ENCODE assay signal across 18 cellular contexts in the genomic region with DNA sequence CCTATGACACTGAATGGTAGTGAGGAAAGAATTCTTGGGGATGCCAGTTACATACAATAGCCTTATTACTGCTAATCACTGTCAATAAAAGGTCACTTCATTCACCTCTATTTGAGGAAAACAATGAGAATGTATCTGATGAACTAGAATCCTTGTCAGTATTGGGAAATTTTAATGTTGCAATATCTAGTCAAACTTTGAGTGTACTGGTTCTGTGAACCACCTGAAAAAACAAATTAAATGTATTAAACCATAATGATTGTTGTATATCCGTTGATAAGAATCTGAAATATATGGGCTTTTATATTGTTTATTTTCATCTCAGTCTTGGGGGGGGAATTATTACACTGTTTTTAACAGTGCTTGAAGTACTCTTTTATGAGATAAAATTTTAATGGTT. TPM values are rescaled to one million over a fixed set of nuclear protein-coding genes. Genes with fewer than 3 reads are reported as not detected.
A peak's percentile ranks its signal among the peaks of the same experiment; 100 is the strongest.
DNase-seq lines count a peak whose midpoint lies in the region; ATAC-seq, FAIRE-seq and TF ChIP-seq lines count a peak whose summit lies in the region.
"Had no signal": no experiment of that assay in that cellular context is flagged by ENCODE, and none has a peak within 500 bp of the region (broad histone marks: within the 10 kb centered on the region; RNA-seq: fewer than 3 reads in every experiment).

No MANE protein-coding gene starts in this region.

- peak overlapping the region; percentile 68 for H3K27ac Mint-ChIP-seq in activated T-cell treated with anti-CD3 and anti-CD28 coated beads, Interleukin-2, amount 50 U/mL, for 72 hours
- no peak overlapping the region for H3K27ac Mint-ChIP-seq in T-helper 2 cell treated with Interferon-gamma antibody and Interleukin-4, amounts not matched to agents 5 μg/mL and 100 μg/mL, for 36 hours
- H3K27ac Mint-ChIP-seq: CD8-positive, alpha-beta T cell; GM23338; H9 had no signal

- TF ChIP-seq POLR2A in GM12891 (IDR thresholded peaks at IDR 0.05; ENCODE audit: low read depth, low read length) (no peak), K562 (conservative IDR thresholded peaks at IDR 0.05) (no peak)

- H3K4me1 Mint-ChIP-seq in activated T-cell treated with anti-CD3 and anti-CD28 coated beads, Interleukin-2, amount 50 U/mL, for 72 hours (ENCODE audit: low read depth), result peaks cover 6% of the 10 kb centered on the region
- no peaks in the 10 kb centered on the region for H3K4me1 Mint-ChIP-seq in activated T-cell treated with anti-CD3 and anti-CD28 coated beads, Interleukin-2, amount 50 U/mL, for 4 hours (ENCODE audit: low read depth)
- peaks cover 1% of the 10 kb centered on the region for H3K4me1 Mint-ChIP-seq in T-helper 2 cell treated with Interferon-gamma antibody and Interleukin-4, amounts not matched to agents 5 μg/mL and 100 μg/mL, for 36 hours (ENCODE audit: low read depth)

- no peak for TF ChIP-seq RAD21 in K562 (CRISPR knock-in tag; conservative IDR thresholded peaks at IDR 0.05 in 1 of 2, IDR thresholded peaks at IDR 0.05 in 1 of 2)

- no peaks in the 10 kb centered on the region for H3K27me3 ChIP-seq in K562 (ENCODE audit: control insufficient read depth in 2 of 2, insufficient read depth in 2 of 2, low read length in 2 of 2)

- H2AFZ ChIP-seq in K562 (ENCODE audit: low read depth, low read length), result no peak overlapping the region
- H2AFZ ChIP-seq: GM23338 had no signal

- no peak overlapping the region for H3K4me2 ChIP-seq in K562 (ENCODE audit: insufficient read depth, low read length)
- H3K4me2 ChIP-seq: GM23338 had no signal

- peaks cover 90% of the 10 kb centered on the region for H3K36me3 ChIP-seq in K562 (ENCODE audit: control insufficient read depth, insufficient read depth, low read length)

- TF ChIP-seq EP300 in K562 (IDR thresholded peaks at IDR 0.05; ENCODE audit: low read length), result no peak

- TF ChIP-seq CTCF in K562 (IDR thresholded peaks at IDR 0.05 in 2 of 3, conservative IDR thresholded peaks at IDR 0.05 in 1 of 3; ENCODE audit: insufficient read depth in 2 of 3, low read depth in 1 of 3, low read length in 3 of 3), result no peak

- no peaks in the 10 kb centered on the region for H3K27me3 Mint-ChIP-seq in activated T-cell treated with anti-CD3 and anti-CD28 coated beads, Interleukin-2, amount 50 U/mL, for 72 hours (ENCODE audit: low read depth)
- no peaks in the 10 kb centered on the region for H3K27me3 Mint-ChIP-seq in activated T-cell treated with anti-CD3 and anti-CD28 coated beads, Interleukin-2, amount 50 U/mL, for 4 hours (ENCODE audit: low read depth)
- no peaks in the 10 kb centered on the region for H3K27me3 Mint-ChIP-seq in T-helper 2 cell treated with Interferon-gamma antibody and Interleukin-4, amounts not matched to agents 5 μg/mL and 100 μg/mL, for 36 hours (ENCODE audit: low read depth)

- FAIRE-seq in GM12891 (lab: Jason Lieb, UNC), result peak; percentile 28
- no peak for FAIRE-seq in K562 (lab: Jason Lieb, UNC)
- FAIRE-seq: D721Med, GM12892 had no signal

- H3K4me1 ChIP-seq in K562 (replicated peaks in 1 of 2; ENCODE audit: control insufficient read depth in 2 of 2, insufficient read depth in 2 of 2, low read length in 2 of 2), result no peaks in the 10 kb centered on the region; a peak in 1 of 5 replicates
- H3K4me1 ChIP-seq: Caco-2 had no signal

- no peak overlapping the region for H3K4me3 Mint-ChIP-seq in activated T-cell treated with anti-CD3 and anti-CD28 coated beads, Interleukin-2, amount 50 U/mL, for 72 hours
- no peak overlapping the region for H3K4me3 Mint-ChIP-seq in activated T-cell treated with anti-CD3 and anti-CD28 coated beads, Interleukin-2, amount 50 U/mL, for 4 hours
- no peak overlapping the region for H3K4me3 Mint-ChIP-seq in T-helper 2 cell treated with Interferon-gamma antibody and Interleukin-4, amounts not matched to agents 5 μg/mL and 100 μg/mL, for 36 hours
- H3K4me3 Mint-ChIP-seq: CD8-positive, alpha-beta T cell; GM23338; H9 had no signal

- CTCF ChIA-PET in K562 (lab: Yijun Ruan, JAX; ENCODE audit: low intra/inter-chr PET ratio), result no interaction called here

- peaks cover 1 to 17% of the 10 kb centered on the region in 2 donors for H3K36me3 Mint-ChIP-seq in activated T-cell treated with anti-CD3 and anti-CD28 coated beads, Interleukin-2, amount 50 U/mL, for 72 hours (ENCODE audit: insufficient read depth in 2 of 2)
- peaks cover 24% of the 10 kb centered on the region for H3K36me3 Mint-ChIP-seq in activated T-cell treated with anti-CD3 and anti-CD28 coated beads, Interleukin-2, amount 50 U/mL, for 4 hours (ENCODE audit: insufficient read depth)
- peaks cover 23% of the 10 kb centered on the region for H3K36me3 Mint-ChIP-seq in T-helper 2 cell treated with Interferon-gamma antibody and Interleukin-4, amounts not matched to agents 5 μg/mL and 100 μg/mL, for 36 hours (ENCODE audit: low read depth)

- no peaks in the 10 kb centered on the region for H4K20me1 ChIP-seq in K562 (replicated peaks; ENCODE audit: control insufficient read depth, insufficient read depth, low read length)

- POLR2A ChIA-PET in K562 (lab: Yijun Ruan, JAX), result interaction anchor here (0.7 to 11.7 kb wide), 3 partner anchors 9 to 12 kb away, joined by 4 to 108 read pairs (median 10); a partner anchor contains a TSS

- WGBS in K562 (ENCODE audit: insufficient coverage, low coverage, missing lambda C conversion rate), result 87% methylated on average over 1 of the region's 1 CpG

- H3K9me3 Mint-ChIP-seq in activated T-cell treated with anti-CD3 and anti-CD28 coated beads, Interleukin-2, amount 50 U/mL, for 72 hours, result no peaks in the 10 kb centered on the region
- no peaks in the 10 kb centered on the region for H3K9me3 Mint-ChIP-seq in activated T-cell treated with anti-CD3 and anti-CD28 coated beads, Interleukin-2, amount 50 U/mL, for 4 hours
- no peaks in the 10 kb centered on the region for H3K9me3 Mint-ChIP-seq in T-helper 2 cell treated with Interferon-gamma antibody and Interleukin-4, amounts not matched to agents 5 μg/mL and 100 μg/mL, for 36 hours
- H3K9me3 Mint-ChIP-seq: CD8-positive, alpha-beta T cell; GM23338; H9 had no signal

- no peak for ATAC-seq in activated T-cell treated with anti-CD3 and anti-CD28 coated beads, Interleukin-2, amount 50 U/mL, for 72 hours (replicated peaks in 1 of 2)
- ATAC-seq in activated T-cell treated with anti-CD3 and anti-CD28 coated beads, Interleukin-2, amount 50 U/mL, for 4 hours, result no peak
- no peak for ATAC-seq in K562
- ATAC-seq: CD8-positive, alpha-beta T cell; GM23338; HCT116 had no signal

- H3K4me3 ChIP-seq in K562, result no peak overlapping the region
- H3K4me3 ChIP-seq: GM23338 had no signal

- intact Hi-C loops in K562 (cut with micrococcal nuclease), result no loop called here

- no TSS peak for BruUV-seq in K562 (replicated peaks; lab: Mats Ljungman, UMichigan)

- no peak for DNase-seq in activated T-cell treated with anti-CD3 and anti-CD28 coated beads, Interleukin-2, amount 50 U/mL, for 72 hours
- no peak for DNase-seq in activated T-cell treated with anti-CD3 and anti-CD28 coated beads, Interleukin-2, amount 50 U/mL, for 4 hours
- DNase-seq in GM12891 (ENCODE audit: insufficient read length, low spot score), result no peak
- DNase-seq in K562 (ENCODE audit: extremely low read depth in 1 of 4, low spot score in 3 of 4), result no peak
- no peak for DNase-seq in DMS53 treated with DMSO at 0.1 percent for 48 hours (lab: John Stamatoyannopoulos, UW; ENCODE audit: unreplicated experiment)
- DNase-seq in NCI-H82 treated with DMSO at 0.1 percent for 48 hours (lab: John Stamatoyannopoulos, UW; ENCODE audit: unreplicated experiment), result no peak
- no peak for DNase-seq in T-helper 2 cell treated with Interferon-gamma antibody and Interleukin-4, amounts not matched to agents 5 μg/mL and 100 μg/mL, for 36 hours (ENCODE audit: low spot score)
- DNase-seq: C1 segment of cervical spinal cord; Caco-2; CD8-positive, alpha-beta T cell; DMS 273 treated with DMSO at 0.1 percent for 48 hours; DMS79 treated with DMSO at 0.1 percent for 48 hours; GF-D8; H9 had no signal

- no peaks in the 10 kb centered on the region for H3K79me2 ChIP-seq in K562 (ENCODE audit: control insufficient read depth, insufficient read depth, low read length)

- H3K9me1 ChIP-seq in K562 (ENCODE audit: control insufficient read depth, insufficient read depth, low read length), result no peaks in the 10 kb centered on the region

- H3K9me3 ChIP-seq in K562 (replicated peaks; ENCODE audit: control insufficient read depth, insufficient read depth, low read depth, low read length), result no peaks in the 10 kb centered on the region
- H3K9me3 ChIP-seq: Caco-2 had no signal

- in situ Hi-C loops in K562 (cut with MboI), result no loop called here

- H3K27ac ChIP-seq in K562 (ENCODE audit: extremely low read depth, low read depth, low read length), result no peak overlapping the region

- no peak overlapping the region for H3K9ac ChIP-seq in K562 (ENCODE audit: insufficient read depth in 1 of 2, low read depth in 2 of 2, low read length in 2 of 2)

RNA-seq across cellular contexts. Expression of a gene that starts 10.6 kb away (rescaled TPM):
- 10 to 100 TPM; 29.1 to 30.9 TPM for total RNA-seq in activated T-cell treated with anti-CD3 and anti-CD28 coated beads, Interleukin-2, amount 50 U/mL, for 72 hours
- 10 to 100 TPM; 26.1 to 33.4 (median 28.5) TPM for total RNA-seq in activated T-cell treated with anti-CD3 and anti-CD28 coated beads, Interleukin-2, amount 50 U/mL, for 4 hours
- polyA plus RNA-seq in GM12891 (2012; ENCODE audit: low read depth, missing spikeins), result 29.3 TPM
- total RNA-seq in K562 (2011; cell fraction: chromatin; rRNA removed; ENCODE audit: low replicate concordance), result 29.2 and 52.2 TPM in 2 replicates
- total RNA-seq in K562 (2011; cell fraction: nucleolus; rRNA removed), result 25.0 and 26.5 TPM in 2 replicates
- 35.7 and 46.0 TPM in 2 replicates for total RNA-seq in K562 (2011; cell fraction: nucleoplasm; rRNA removed)
- total RNA-seq in K562 (2014; rRNA removed), result 40.9 and 59.3 TPM in 2 replicates
- 71.9 and 83.0 TPM in 2 replicates for total RNA-seq in K562 (2014; rRNA removed; fragmentation: Illumina TruSeq; extraction: Trizol)
- 65.9 and 73.2 TPM in 2 replicates for total RNA-seq in K562 (2015; rRNA removed; fragmentation: Illumina TruSeq; extraction: Trizol)
- total RNA-seq in K562 (2021), result 49.4 and 52.7 TPM in 2 replicates
- polyA plus RNA-seq in K562 (2011; rRNA removed), result 70.6 and 91.9 TPM in 2 replicates
- 26.4 and 54.7 TPM in 2 replicates for polyA plus RNA-seq in K562 (2011; cell fraction: cytosol; rRNA removed)
- polyA plus RNA-seq in K562 (2011; cell fraction: nucleus; rRNA removed), result 34.5 and 45.8 TPM in 2 replicates
- 43.8 and 49.9 TPM in 2 replicates for polyA plus RNA-seq in K562 (2012)
- 67.5 and 74.2 TPM in 2 replicates for polyA plus RNA-seq in K562 (2014; fragmentation: Illumina TruSeq; extraction: Trizol)
- 10 to 100 TPM; 42.0 to 44.9 TPM for polyA plus RNA-seq in K562 (2014; fragmentation: Nextera tagmentation; extraction: Ambion mirVana)
- 74.7 and 77.2 TPM in 2 replicates for polyA plus RNA-seq in K562 (2014; rRNA removed)
- polyA minus RNA-seq in K562 (2011; rRNA and poly(A)+ RNA removed), result 30.6 and 33.4 TPM in 2 replicates
- polyA minus RNA-seq in K562 (2011; cell fraction: cytosol; rRNA and poly(A)+ RNA removed), result 12.2 and 14.1 TPM in 2 replicates
- polyA minus RNA-seq in K562 (2011; cell fraction: nucleus; rRNA and poly(A)+ RNA removed), result 12.3 and 18.2 TPM in 2 replicates

RNA-seq across cellular contexts. Expression of a gene that starts 11.8 kb away (rescaled TPM):
- 1 to 10 TPM; 9.2 to 9.6 TPM for total RNA-seq in activated T-cell treated with anti-CD3 and anti-CD28 coated beads, Interleukin-2, amount 50 U/mL, for 72 hours
- 1 to 10 TPM; 7.7 to 8.3 (median 8.2) TPM for total RNA-seq in activated T-cell treated with anti-CD3 and anti-CD28 coated beads, Interleukin-2, amount 50 U/mL, for 4 hours
- 1.9 TPM for polyA plus RNA-seq in GM12891 (2012; ENCODE audit: low read depth, missing spikeins)
- total RNA-seq in K562 (2011; cell fraction: chromatin; rRNA removed; ENCODE audit: low replicate concordance), result 48.2 and 58.7 TPM in 2 replicates
- 18.5 and 20.9 TPM in 2 replicates for total RNA-seq in K562 (2011; cell fraction: nucleolus; rRNA removed)
- total RNA-seq in K562 (2011; cell fraction: nucleoplasm; rRNA removed), result 19.7 and 20.3 TPM in 2 replicates
- total RNA-seq in K562 (2014; rRNA removed), result 6.2 and 8.7 TPM in 2 replicates
- total RNA-seq in K562 (2014; rRNA removed; fragmentation: Illumina TruSeq; extraction: Trizol), result 3.6 and 4.3 TPM in 2 replicates
- total RNA-seq in K562 (2015; rRNA removed; fragmentation: Illumina TruSeq; extraction: Trizol), result 5.3 and 5.7 TPM in 2 replicates
- 11.6 and 13.8 TPM in 2 replicates for total RNA-seq in K562 (2021)
- polyA plus RNA-seq in K562 (2011; rRNA removed), result 3.8 and 6.2 TPM in 2 replicates
- polyA plus RNA-seq in K562 (2011; cell fraction: cytosol; rRNA removed), result 3.0 and 3.5 TPM in 2 replicates
- polyA plus RNA-seq in K562 (2011; cell fraction: nucleus; rRNA removed), result 9.2 and 13.2 TPM in 2 replicates
- 9.3 and 11.1 TPM in 2 replicates for polyA plus RNA-seq in K562 (2012)
- 9.4 and 9.8 TPM in 2 replicates for polyA plus RNA-seq in K562 (2014; fragmentation: Illumina TruSeq; extraction: Trizol)
- 1 to 10 TPM; 1.1 to 1.5 TPM for polyA plus RNA-seq in K562 (2014; fragmentation: Nextera tagmentation; extraction: Ambion mirVana)
- polyA plus RNA-seq in K562 (2014; rRNA removed), result 5.4 and 5.7 TPM in 2 replicates
- 9.5 and 12.5 TPM in 2 replicates for polyA minus RNA-seq in K562 (2011; rRNA and poly(A)+ RNA removed)
- polyA minus RNA-seq in K562 (2011; cell fraction: cytosol; rRNA and poly(A)+ RNA removed), result 5.9 and 11.5 TPM in 2 replicates
- 7.1 and 10.3 TPM in 2 replicates for polyA minus RNA-seq in K562 (2011; cell fraction: nucleus; rRNA and poly(A)+ RNA removed)
